Comparison of ENCODE assay signal across 16 cellular contexts in genomic region chr14:64684091-64684490, GRCh38. TPM values are rescaled to one million over a fixed set of nuclear protein-coding genes. Genes with fewer than 3 reads are reported as not detected.
DNase-seq lines count a peak whose midpoint lies in the region; ATAC-seq and TF ChIP-seq lines count a peak whose summit lies in the region.
"Had no signal": no experiment of that assay in that cellular context is flagged by ENCODE, and none has a peak within 500 bp of the region (broad histone marks: within the 10 kb centered on the region; RNA-seq: fewer than 3 reads in every experiment).

No MANE protein-coding gene starts in this region.

- H3K27me3 ChIP-seq in SJCRH30 = peaks cover 4% of the 10 kb centered on the region; the same call in 1 of the 2 replicates
- H3K27me3 ChIP-seq: SJSA1 had no signal

- ATAC-seq in GM18867 (IDR thresholded peaks at IDR 0.05; ENCODE audit: unreplicated experiment) = no peak
- ATAC-seq in HG03175 (IDR thresholded peaks at IDR 0.05; ENCODE audit: unreplicated experiment) = no peak
- no peak for ATAC-seq in GM19324 (IDR thresholded peaks at IDR 0.05; ENCODE audit: low FRiP score, unreplicated experiment)
- ATAC-seq: activated T-cell treated with anti-CD3 and anti-CD28 coated beads, Interleukin-2, amount 50 U/mL, for 4 hours; natural killer cell had no signal

- TF ChIP-seq CTCF in fibroblast of mammary gland (conservative IDR thresholded peaks at IDR 0.05; ENCODE audit: control insufficient read depth, insufficient read depth, low read depth, low read length) = no peak

- no peak overlapping the region for H3K4me3 ChIP-seq in SJCRH30
- no peak overlapping the region for H3K4me3 ChIP-seq in fibroblast of mammary gland (ENCODE audit: control insufficient read depth, low read depth, low read length)
- H3K4me3 ChIP-seq: BLaER1 treated with 17β-estradiol and CSF1 and Interleukin-3, amounts not matched to agents 10 nM and 100 nM; SJSA1 had no signal

- no peaks in the 10 kb centered on the region for H3K9me3 ChIP-seq in SJCRH30 (replicated peaks)
- H3K9me3 ChIP-seq: BLaER1 treated with 17β-estradiol and CSF1 and Interleukin-3, amounts not matched to agents 10 nM and 100 nM; SJSA1 had no signal

- H3K4me1 ChIP-seq in SJCRH30 = peaks cover 18% of the 10 kb centered on the region

- peak overlapping the region; percentile 25 for H3K27ac ChIP-seq in SJCRH30
- H3K27ac ChIP-seq: BLaER1 treated with 17β-estradiol and CSF1 and Interleukin-3, amounts not matched to agents 10 nM and 100 nM; SJSA1 had no signal

- no peaks in the 10 kb centered on the region for H3K36me3 ChIP-seq in SJCRH30
- H3K36me3 ChIP-seq: BLaER1 treated with 17β-estradiol and CSF1 and Interleukin-3, amounts not matched to agents 10 nM and 100 nM; SJSA1 had no signal

- DNase-seq in DMS79 treated with DMSO at 0.1 percent for 48 hours (lab: John Stamatoyannopoulos, UW) (peak; percentile 55), SJCRH30 (peak; percentile 89 to 96), fibroblast of mammary gland (ENCODE audit: low read depth) (peak; percentile 17), putamen (ENCODE audit: low spot score) (peak; percentile 56), ureter (ENCODE audit: low spot score) (no peak)
- DNase-seq: activated B cell treated with CpG ODN at 0.5 μM for 24 hours; activated T-cell treated with anti-CD3 and anti-CD28 coated beads, Interleukin-2, amount 50 U/mL, for 4 hours; aorta; islet precursor cell; natural killer cell; NCI-H510A treated with DMSO at 0.1 percent for 48 hours had no signal

RNA-seq across cellular contexts. Expression of gene PLEKHG3, which starts 20.1 kb away (rescaled TPM):
- total RNA-seq in SJCRH30 (2014; rRNA removed; shearing (Covaris generic)) = 20.9 and 22.4 TPM in 2 replicates
- 111 TPM for total RNA-seq in ureter
